In the genomic region with DNA sequence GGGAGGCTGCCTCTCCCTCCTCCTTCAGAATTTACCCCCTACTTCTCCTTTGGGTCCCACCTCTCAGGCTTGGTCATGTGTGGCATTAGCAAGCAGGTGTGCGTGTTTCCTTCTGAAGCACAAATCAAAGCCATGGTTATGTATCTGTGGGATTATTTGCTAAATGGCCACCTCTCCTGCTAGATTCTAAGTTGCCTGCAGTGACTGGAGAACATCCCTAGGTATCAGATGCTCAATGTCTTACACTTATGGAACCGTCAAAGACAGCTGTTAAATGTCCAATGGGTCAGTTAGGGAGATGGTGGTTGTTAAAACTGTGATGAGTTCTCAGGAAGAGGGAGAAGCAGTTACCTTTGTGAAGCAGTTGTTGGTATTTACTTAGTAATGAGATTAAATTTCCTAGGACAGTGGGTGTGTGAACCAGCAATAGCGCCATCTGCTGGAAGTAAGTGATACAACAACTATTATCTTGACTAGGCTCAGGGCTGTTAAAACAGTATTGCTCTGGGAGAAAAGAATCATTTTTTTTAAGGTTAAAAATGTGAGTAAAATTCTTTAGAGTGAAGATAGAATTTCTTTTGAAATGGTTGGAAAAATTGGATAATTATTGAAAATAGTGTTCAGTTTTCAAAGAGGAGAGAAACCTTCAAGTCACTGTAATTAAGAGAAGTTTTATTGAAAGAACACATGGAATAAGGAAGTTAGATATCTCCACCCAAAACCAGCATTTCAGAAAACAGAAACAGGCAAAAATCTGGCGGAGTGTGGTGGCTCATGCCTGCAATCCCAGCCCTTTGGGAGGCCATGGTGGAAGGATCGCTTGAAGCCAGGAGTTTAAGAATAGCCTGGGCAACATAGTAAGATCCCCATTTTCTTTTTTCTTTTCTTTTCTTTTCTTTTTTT, we compare ENCODE assay signal across 8 cellular contexts.
DNase-seq lines count a peak whose midpoint lies in the region; ATAC-seq and TF ChIP-seq lines count a peak whose summit lies in the region.

No MANE protein-coding gene starts in this region.

- TF ChIP-seq CTCF in OCI-LY7 (conservative IDR thresholded peaks at IDR 0.05; ENCODE audit: low read length) (peak; percentile 96), suprapubic skin (IDR thresholded peaks at IDR 0.05) (peak; percentile 60 to 91)

- no TSS peak for BruUV-seq in OCI-LY7 (replicated peaks; lab: Mats Ljungman, UMichigan)

- H3K79me2 ChIP-seq in OCI-LY7 (ENCODE audit: insufficient read depth, low read depth, low read length) = no peaks in the 10 kb centered on the region

- H3K4me3 ChIP-seq in OCI-LY7 (ENCODE audit: low read depth, low read length, poor library complexity, severe bottlenecking) = no peak overlapping the region
- H3K4me3 ChIP-seq in suprapubic skin = no peak overlapping the region

- CTCF ChIA-PET in OCI-LY7 (lab: Charles Lee; ENCODE audit: unreplicated experiment) = no interaction called here

- H2AFZ ChIP-seq in OCI-LY7 (ENCODE audit: low read length) = no peak overlapping the region

- 50% methylated on average over 5 of the region's 5 CpGs for WGBS in suprapubic skin

- no peak for TF ChIP-seq EP300 in suprapubic skin (IDR thresholded peaks at IDR 0.05)

- H3K36me3 ChIP-seq in OCI-LY7 (ENCODE audit: insufficient read depth, low read length) (no peaks in the 10 kb centered on the region), suprapubic skin (no peaks in the 10 kb centered on the region)

- H3K27me3 ChIP-seq in suprapubic skin = no peaks in the 10 kb centered on the region

- POLR2A ChIA-PET in OCI-LY7 (lab: Charles Lee) = no interaction called here

- no peaks in the 10 kb centered on the region for H3K9me2 ChIP-seq in OCI-LY7 (ENCODE audit: insufficient read depth, low read length)

- no peak for TF ChIP-seq POLR2A in suprapubic skin (IDR thresholded peaks at IDR 0.05)

- in situ Hi-C loops in KBM-7 (cut with MboI; ENCODE audit: low pct_unique_long_range_greater_than_20kb, low sequenced_read_pairs) = loop anchor here (25.0 kb wide), 1 partner anchor 305 kb away; no protein-coding TSS in a partner anchor

- no peak overlapping the region for H3K4me2 ChIP-seq in OCI-LY7 (ENCODE audit: low read length)

- H3K27ac ChIP-seq in OCI-LY7 (ENCODE audit: low read depth, low read length, poor library complexity, severe bottlenecking) (no peak overlapping the region), caudate nucleus (ENCODE audit: low read depth, low read length) (peak overlapping the region; percentile 3), suprapubic skin (no peak overlapping the region)

- DNase-seq in activated CD8-positive, alpha-beta memory T cell treated with anti-CD3 and anti-CD28 coated beads, Interleukin-2, amount 50 U/mL, for 4 hours = peak; percentile 16
- no peak for DNase-seq in activated CD8-positive, alpha-beta memory T cell treated with anti-CD3 and anti-CD28 coated beads, Interleukin-2, amount 50 U/mL, for 48 hours
- DNase-seq in KBM-7 (peak; percentile 74), OCI-LY7 (ENCODE audit: low spot score) (peak; percentile 52), caudate nucleus (lab: John Stamatoyannopoulos, UW) (peak in 13 of 61 donors; percentile 1 to 58 (median 25)), islet precursor cell (peak; percentile 54), suprapubic skin (ENCODE audit: low spot score in 2 of 2) (no peak)

- ATAC-seq in GM21529 (IDR thresholded peaks at IDR 0.05; ENCODE audit: unreplicated experiment) = peak; percentile 83

- H4K20me1 ChIP-seq in OCI-LY7 (ENCODE audit: insufficient read depth, low read length) = no peaks in the 10 kb centered on the region

- H3K9me3 ChIP-seq in OCI-LY7 (ENCODE audit: low read length) (no peaks in the 10 kb centered on the region), suprapubic skin (no peaks in the 10 kb centered on the region)

- H3K4me1 ChIP-seq in OCI-LY7 (ENCODE audit: insufficient read depth, low read length, poor library complexity, severe bottlenecking) = no peaks in the 10 kb centered on the region
- H3K4me1 ChIP-seq in suprapubic skin = peaks cover 9% of the 10 kb centered on the region

- intact Hi-C loops in OCI-LY7 (cut with micrococcal nuclease; ENCODE audit: unreplicated experiment) = loop anchor here (1.0 to 2.0 kb wide), 2 partner anchors 311 to 554 kb away; no protein-coding TSS in a partner anchor

Comparison
In these comparisons a context has a peak if more than half of its experiments do, and no peak if none do; other contexts are left out.
1. DNase-seq: peak in activated CD8-positive, alpha-beta memory T cell treated with anti-CD3 and anti-CD28 coated beads, Interleukin-2, amount 50 U/mL, for 4 hours (single experiment), KBM-7 (single experiment), OCI-LY7 (single experiment) and islet precursor cell (single experiment); none in activated CD8-positive, alpha-beta memory T cell treated with anti-CD3 and anti-CD28 coated beads, Interleukin-2, amount 50 U/mL, for 48 hours (single experiment) and suprapubic skin (0 of 2).